In the genomic region with DNA sequence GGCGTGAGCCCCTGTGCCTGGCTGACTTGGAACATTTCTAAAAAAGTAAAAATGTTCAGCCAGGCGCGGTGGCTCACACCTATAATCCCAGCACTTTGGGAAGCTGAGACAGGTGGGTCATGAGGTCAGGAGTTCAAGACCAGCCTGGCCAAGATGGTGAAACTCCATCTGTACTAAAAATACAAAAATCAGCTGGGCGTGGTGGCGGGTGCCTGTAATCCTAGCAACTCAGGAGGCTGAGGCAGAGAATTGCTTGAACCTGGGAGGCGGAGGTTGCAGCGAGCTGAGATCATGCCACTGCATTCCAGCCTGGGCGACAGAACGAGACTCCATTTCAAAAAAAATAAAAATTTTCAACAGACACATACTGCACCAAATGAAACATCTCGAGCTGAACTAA, we compare ENCODE assay signal across 8 cellular contexts. TPM values are rescaled to one million over a fixed set of nuclear protein-coding genes. Genes with fewer than 3 reads are reported as not detected.
A peak's percentile ranks its signal among the peaks of the same experiment; 100 is the strongest.
DNase-seq lines count a peak whose midpoint lies in the region; ATAC-seq, FAIRE-seq and TF ChIP-seq lines count a peak whose summit lies in the region.
"Not testable (repeated sequence)": the region's sequence is repeated elsewhere in the genome, so short reads cannot be mapped to it uniquely, and the experiment has no call there.

No MANE protein-coding gene starts in this region.

- H3K27me3 Mint-ChIP-seq in activated CD4-positive, alpha-beta memory T cell treated with anti-CD3 and anti-CD28 coated beads, Interleukin-2, amount 10 ng/mL, durations not matched to agents 7 days and 5 days; astrocyte (ENCODE audit: low read depth, unreplicated experiment); endodermal cell (ENCODE audit: insufficient read depth); osteocyte (ENCODE audit: unreplicated experiment): not testable (repeated sequence)

- H2BK15ac ChIP-seq in IMR-90 (ENCODE audit: low read depth, low read length): peak overlapping the region; percentile 19; the same call in 1 of the 3 replicates

- not testable (repeated sequence) for H3K18ac ChIP-seq in IMR-90 (ENCODE audit: low read depth, low read length)

- not testable (repeated sequence) for H4K8ac ChIP-seq in IMR-90 (ENCODE audit: low read depth in 2 of 2, low read length in 2 of 2)

- H2BK120ac ChIP-seq in IMR-90 (ENCODE audit: low read depth, low read length): not testable (repeated sequence)

- not testable (repeated sequence) for TF ChIP-seq POLR2A in IMR-90 (IDR thresholded peaks at IDR 0.05; ENCODE audit: low read depth, low read length)

- 100% methylated on average over 1 of the region's 10 CpGs; no CpG with 5 or more reads in 1 of the 2 experiments for WGBS in IMR-90 (ENCODE audit: extremely low coverage in 2 of 2, insufficient read length in 1 of 2), 2 experiments
- 93 to 96% methylated on average over 9 to 10 of the region's 10 CpGs for WGBS in endodermal cell (ENCODE audit: insufficient coverage in 1 of 2, insufficient read length in 1 of 2), 2 experiments

- H3K14ac ChIP-seq in IMR-90 (replicated peaks; ENCODE audit: low read depth, low read length): not testable (repeated sequence)

- peaks cover 29% of the 10 kb centered on the region for H3K9me1 ChIP-seq in IMR-90 (ENCODE audit: insufficient read depth, low read length)

- H3K79me2 ChIP-seq in ACC112 (ENCODE audit: control insufficient read depth, insufficient read depth, low read length, unreplicated experiment) (peaks cover 66% of the 10 kb centered on the region), astrocyte (ENCODE audit: insufficient read depth, low read length) (peaks cover 68% of the 10 kb centered on the region)

- H2AK5ac ChIP-seq in IMR-90 (ENCODE audit: low read depth, low read length): not testable (repeated sequence)

- H3K9me3 ChIP-seq in IMR-90 (ENCODE audit: control insufficient read depth, insufficient read depth, low read length); astrocyte (ENCODE audit: insufficient read depth, low read depth, low read length); endodermal cell (ENCODE audit: control insufficient read depth, low read length); kidney (ENCODE audit: control insufficient read depth in 1 of 2, low read length in 2 of 2); subcutaneous abdominal adipose tissue (ENCODE audit: control insufficient read depth in 5 of 5, low read length in 5 of 5): not testable (repeated sequence)

- peak overlapping the region; percentile 88 for H3K27ac Mint-ChIP-seq in activated CD4-positive, alpha-beta memory T cell treated with anti-CD3 and anti-CD28 coated beads, Interleukin-2, amount 10 ng/mL, durations not matched to agents 7 days and 5 days
- H3K27ac Mint-ChIP-seq in astrocyte (ENCODE audit: unreplicated experiment) (peak overlapping the region; percentile 47), endodermal cell (peak overlapping the region; percentile 82), osteocyte (ENCODE audit: unreplicated experiment) (peak overlapping the region; percentile 44)

- not testable (repeated sequence) for DNase-seq in IMR-90; activated CD4-positive, alpha-beta memory T cell treated with anti-CD3 and anti-CD28 coated beads, Interleukin-2, amount 10 ng/mL, durations not matched to agents 7 days and 5 days; astrocyte (ENCODE audit: low read depth); endodermal cell; kidney; osteocyte (ENCODE audit: extremely low spot score, unreplicated experiment)

- not testable (repeated sequence) for H2BK20ac ChIP-seq in IMR-90 (ENCODE audit: low read depth, low read length)

- not testable (repeated sequence) for H3K27me3 ChIP-seq in ACC112 (ENCODE audit: insufficient read depth, low read length); IMR-90 (ENCODE audit: control insufficient read depth, insufficient read depth, low read length); astrocyte (ENCODE audit: insufficient read depth, low read length); endodermal cell (ENCODE audit: control insufficient read depth, insufficient read depth, low read length, poor library complexity, severe bottlenecking); subcutaneous abdominal adipose tissue (ENCODE audit: control insufficient read depth in 5 of 5, insufficient read depth in 4 of 5, low read length in 5 of 5)

- in situ Hi-C loops in IMR-90 (cut with MboI; ENCODE audit: low sequenced_read_pairs): not testable (repeated sequence)

- not testable (repeated sequence) for H3K56ac ChIP-seq in IMR-90 (ENCODE audit: extremely low read depth, insufficient read depth, low read length)

- H3K4me1 ChIP-seq in ACC112 (ENCODE audit: control insufficient read depth, insufficient read depth, low read length, unreplicated experiment) (peaks cover 42% of the 10 kb centered on the region), IMR-90 (ENCODE audit: control insufficient read depth, insufficient read depth, low read length) (peaks cover 16% of the 10 kb centered on the region), astrocyte (ENCODE audit: insufficient read depth, low read length) (peaks cover 18% of the 10 kb centered on the region), endodermal cell (ENCODE audit: control insufficient read depth, insufficient read depth, low read length) (peaks cover 19% of the 10 kb centered on the region), kidney (ENCODE audit: control insufficient read depth in 1 of 2, insufficient read depth in 1 of 2, low read depth in 1 of 2, low read length in 2 of 2) (peaks cover 30 to 47% of the 10 kb centered on the region in 2 donors), subcutaneous abdominal adipose tissue (ENCODE audit: control insufficient read depth in 5 of 5, insufficient read depth in 5 of 5, low read length in 5 of 5) (peaks cover 11 to 85% (median 68%) of the 10 kb centered on the region in 5 donors)

- not testable (repeated sequence) for TF ChIP-seq RAD21 in IMR-90 (IDR thresholded peaks at IDR 0.05; ENCODE audit: low read length)

- H3K9ac ChIP-seq in IMR-90 (ENCODE audit: low read depth, low read length); astrocyte (ENCODE audit: low read length); endodermal cell (ENCODE audit: extremely low read depth, low read length, poor library complexity, severe bottlenecking): not testable (repeated sequence)
- peak overlapping the region in 1 of 2 donors; percentile 13 for H3K9ac ChIP-seq in kidney (ENCODE audit: low read length in 2 of 2)
- H3K9ac ChIP-seq in subcutaneous abdominal adipose tissue (ENCODE audit: low read length in 5 of 5): peak overlapping the region in 1 of 5 donors; percentile 49

- not testable (repeated sequence) for TF ChIP-seq CTCF in IMR-90 (conservative IDR thresholded peaks at IDR 0.05; ENCODE audit: low read depth, low read length); astrocyte (IDR thresholded peaks at IDR 0.05; ENCODE audit: insufficient read depth, low read depth, low read length); endodermal cell (conservative IDR thresholded peaks at IDR 0.05); kidney (IDR thresholded peaks at IDR 0.05; ENCODE audit: borderline replicate concordance, extremely low read depth, insufficient read depth); osteocyte (IDR thresholded peaks at IDR 0.05)

- H3K36me3 Mint-ChIP-seq in activated CD4-positive, alpha-beta memory T cell treated with anti-CD3 and anti-CD28 coated beads, Interleukin-2, amount 10 ng/mL, durations not matched to agents 7 days and 5 days (ENCODE audit: low read depth): peaks cover 42% of the 10 kb centered on the region
- H3K36me3 Mint-ChIP-seq in astrocyte (ENCODE audit: low read depth, unreplicated experiment); endodermal cell (ENCODE audit: low read depth); osteocyte (ENCODE audit: unreplicated experiment): not testable (repeated sequence)

- dilution Hi-C loops in IMR-90 (cut with HindIII; ENCODE audit: low sequenced_read_pairs, unreplicated experiment): not testable (repeated sequence)

- H2AK9ac ChIP-seq in IMR-90 (replicated peaks; ENCODE audit: low read depth, low read length, poor library complexity): not testable (repeated sequence)

- not testable (repeated sequence) for ATAC-seq in IMR-90 (ENCODE audit: low read depth)

- H3K79me1 ChIP-seq in IMR-90 (ENCODE audit: low read depth in 1 of 2, low read length in 2 of 2): peaks cover 44 to 92% of the 10 kb centered on the region in 2 experiments

- not testable (repeated sequence) for H4K5ac ChIP-seq in IMR-90 (ENCODE audit: low read depth, low read length)

- peak overlapping the region; percentile 90; the same call in 1 of the 2 replicates for H3K27ac ChIP-seq in ACC112 (ENCODE audit: low read depth, low read length)
- H3K27ac ChIP-seq in IMR-90 (ENCODE audit: insufficient read depth, low read length); astrocyte (ENCODE audit: low read depth, low read length); endodermal cell (ENCODE audit: low read depth, low read length): not testable (repeated sequence)
- H3K27ac ChIP-seq in kidney (ENCODE audit: low read depth in 2 of 2, low read length in 2 of 2): peak overlapping the region; percentile 52 to 82
- H3K27ac ChIP-seq in subcutaneous abdominal adipose tissue (ENCODE audit: low read depth, low read length): peak overlapping the region; percentile 88

- not testable (repeated sequence) for H2BK5ac ChIP-seq in IMR-90 (ENCODE audit: low read depth, low read length, poor library complexity, severe bottlenecking)

- H4K91ac ChIP-seq in IMR-90 (ENCODE audit: insufficient read depth, low read depth, low read length): not testable (repeated sequence)

- not testable (repeated sequence) for FAIRE-seq in astrocyte (lab: Jason Lieb, UNC); kidney (lab: Jason Lieb, UNC)

- POLR2A ChIA-PET in IMR-90 (lab: Charles Lee; ENCODE audit: unreplicated experiment): not testable (repeated sequence)
- POLR2A ChIA-PET in activated CD4-positive, alpha-beta memory T cell treated with anti-CD3 and anti-CD28 coated beads, Interleukin-2, amount 10 ng/mL, durations not matched to agents 7 days and 5 days (lab: Charles Lee): interaction anchor here (0.9 to 7.4 kb wide), 10 partner anchors 8 to 41 kb away, joined by 3 to 106 read pairs (median 16); no protein-coding TSS in a partner anchor

- peaks cover 31% of the 10 kb centered on the region for H4K20me1 ChIP-seq in IMR-90 (ENCODE audit: insufficient read depth, low read length)
- H4K20me1 ChIP-seq in astrocyte (ENCODE audit: insufficient read depth, low read length): peaks cover 35% of the 10 kb centered on the region

- H2AFZ ChIP-seq in ACC112 (ENCODE audit: low read length, unreplicated experiment); IMR-90 (replicated peaks; ENCODE audit: low read length, poor library complexity); astrocyte (ENCODE audit: low read depth, low read length): not testable (repeated sequence)

- peaks cover 87% of the 10 kb centered on the region for H3K4me1 Mint-ChIP-seq in activated CD4-positive, alpha-beta memory T cell treated with anti-CD3 and anti-CD28 coated beads, Interleukin-2, amount 10 ng/mL, durations not matched to agents 7 days and 5 days
- H3K4me1 Mint-ChIP-seq in astrocyte (ENCODE audit: low read depth, unreplicated experiment) (peaks cover 56% of the 10 kb centered on the region), endodermal cell (peaks cover 72% of the 10 kb centered on the region), osteocyte (ENCODE audit: unreplicated experiment) (peaks cover 51% of the 10 kb centered on the region)

- H3K4me3 Mint-ChIP-seq in activated CD4-positive, alpha-beta memory T cell treated with anti-CD3 and anti-CD28 coated beads, Interleukin-2, amount 10 ng/mL, durations not matched to agents 7 days and 5 days; astrocyte (ENCODE audit: unreplicated experiment); endodermal cell; osteocyte (ENCODE audit: unreplicated experiment): not testable (repeated sequence)

- not testable (repeated sequence) for H3K4ac ChIP-seq in IMR-90 (ENCODE audit: low read depth, low read length)

- intact Hi-C loops in IMR-90 (cut with micrococcal nuclease); kidney (cut with DNase I): not testable (repeated sequence)

- not testable (repeated sequence) for H3K36me3 ChIP-seq in ACC112 (ENCODE audit: insufficient read depth, low read length); IMR-90 (ENCODE audit: control insufficient read depth, insufficient read depth, low read length); astrocyte (ENCODE audit: insufficient read depth, low read length); endodermal cell (ENCODE audit: control insufficient read depth, insufficient read depth, low read length); kidney (ENCODE audit: control insufficient read depth in 1 of 2, insufficient read depth in 2 of 2, low read length in 2 of 2); subcutaneous abdominal adipose tissue (ENCODE audit: control insufficient read depth in 5 of 5, insufficient read depth in 5 of 5, low read length in 5 of 5)

- not testable (repeated sequence) for BruUV-seq in IMR-90 (replicated peaks; lab: Mats Ljungman, UMichigan)

- CTCF ChIA-PET in IMR-90 (lab: Yijun Ruan, JAX): not testable (repeated sequence)
- CTCF ChIA-PET in activated CD4-positive, alpha-beta memory T cell treated with anti-CD3 and anti-CD28 coated beads, Interleukin-2, amount 10 ng/mL, durations not matched to agents 7 days and 5 days (lab: Charles Lee): interaction anchor here (0.8 to 4.2 kb wide), 12 partner anchors 10 to 118 kb away, joined by 3 to 21 read pairs (median 4); no protein-coding TSS in a partner anchor

- H3K4me3 ChIP-seq in ACC112 (ENCODE audit: low read depth, low read length); IMR-90 (ENCODE audit: insufficient read depth, low read depth, low read length); astrocyte (ENCODE audit: insufficient read depth, low read depth, low read length); endodermal cell (ENCODE audit: low read length): not testable (repeated sequence)
- H3K4me3 ChIP-seq in kidney (ENCODE audit: low read length in 2 of 2) (peak overlapping the region; percentile 24 to 32), subcutaneous abdominal adipose tissue (ENCODE audit: low read depth in 1 of 5, low read length in 5 of 5) (peak overlapping the region in 3 of 5 donors; percentile 46 to 62 (median 50))

- H3K9me3 Mint-ChIP-seq in activated CD4-positive, alpha-beta memory T cell treated with anti-CD3 and anti-CD28 coated beads, Interleukin-2, amount 10 ng/mL, durations not matched to agents 7 days and 5 days; astrocyte (ENCODE audit: unreplicated experiment); endodermal cell; osteocyte (ENCODE audit: unreplicated experiment): not testable (repeated sequence)

- H3K4me2 ChIP-seq in IMR-90 (ENCODE audit: low read depth, low read length); astrocyte (ENCODE audit: low read length): not testable (repeated sequence)

- H3K23ac ChIP-seq in IMR-90 (ENCODE audit: low read depth, low read length): peak overlapping the region; percentile 6; the same call in 1 of the 2 replicates

RNA-seq across cellular contexts. Expression of gene RAPGEF1, which starts 30.9 kb away (rescaled TPM):
- total RNA-seq in IMR-90 (2012; rRNA removed) (13.1 and 13.3 TPM in 2 replicates), astrocyte (63.2 and 76.8 TPM in 2 replicates), endodermal cell (10 to 100 TPM; 63.4 to 85.5 TPM), kidney (79.7 TPM), osteocyte (94.3 TPM in 2 replicates)
- polyA plus RNA-seq in IMR-90 (2012; rRNA removed) (22.3 and 23.0 TPM in 2 replicates), kidney (ENCODE audit: insufficient read depth, low read depth, low replicate concordance) (15.5 TPM)
- 14.6 and 21.5 TPM in 2 replicates for polyA plus RNA-seq in IMR-90 (2012; cell fraction: cytosol; rRNA removed)
- 30.5 and 31.7 TPM in 2 replicates for polyA plus RNA-seq in IMR-90 (2012; cell fraction: nucleus; rRNA removed; ENCODE audit: low replicate concordance)
- 100 to 1,000 TPM; 149 to 158 TPM for total RNA-seq in activated CD4-positive, alpha-beta memory T cell treated with anti-CD3 and anti-CD28 coated beads, Interleukin-2, amount 10 ng/mL, durations not matched to agents 7 days and 5 days
- polyA plus RNA-seq in endodermal cell (2013, experiment 1 of 2): 38.1 TPM
- 34.1 TPM for polyA plus RNA-seq in endodermal cell (2013, experiment 2 of 2)
